In genomic region chr21:39379986-39380891, GRCh38 we compare ENCODE assay signal across 8 cellular contexts. TPM values are rescaled to one million over a fixed set of nuclear protein-coding genes. Genes with fewer than 3 reads are reported as not detected.
A peak's percentile ranks its signal among the peaks of the same experiment; 100 is the strongest.
DNase-seq lines count a peak whose midpoint lies in the region; ATAC-seq and TF ChIP-seq lines count a peak whose summit lies in the region.

No MANE protein-coding gene starts in this region.

- intact Hi-C loops in CD4-positive, alpha-beta T cell (cut with DNase I, micrococcal nuclease) = loop anchor here (2.0 to 10.0 kb wide), 4 partner anchors 29 to 645 kb away; partner anchors contain the start of genes ETS2 (in 1 of the 2) and HMGN1 (in 1 of the 2)
- intact Hi-C loops in activated CD8-positive, alpha-beta T cell treated with anti-CD3 and anti-CD28 coated beads for 36 hours (cut with micrococcal nuclease) = loop anchor here (10.0 kb wide), 1 partner anchor 195 kb away; the partner anchor contains the start of gene PSMG1
- intact Hi-C loops in lower lobe of right lung (cut with DNase I) = no loop called here

- peak overlapping the region; percentile 79 for H3K4me3 ChIP-seq in lower lobe of right lung

- H3K4me1 ChIP-seq in lower lobe of right lung = peaks cover 14% of the 10 kb centered on the region

- TF ChIP-seq CTCF in CD4-positive, alpha-beta T cell (IDR thresholded peaks at IDR 0.05) = no peak
- no peak for TF ChIP-seq CTCF in activated CD8-positive, alpha-beta T cell treated with anti-CD3 and anti-CD28 coated beads for 36 hours (IDR thresholded peaks at IDR 0.05)
- TF ChIP-seq CTCF in lower lobe of right lung (IDR thresholded peaks at IDR 0.05) = no peak

- no peaks in the 10 kb centered on the region for H3K27me3 ChIP-seq in CD4-positive, alpha-beta T cell (ENCODE audit: control insufficient read depth, insufficient read depth, low read length)
- no peaks in the 10 kb centered on the region for H3K27me3 ChIP-seq in lower lobe of right lung (ENCODE audit: low read depth)

- no peaks in the 10 kb centered on the region for H3K9me3 Mint-ChIP-seq in CD4-positive, alpha-beta T cell
- H3K9me3 Mint-ChIP-seq in activated CD8-positive, alpha-beta T cell treated with anti-CD3 and anti-CD28 coated beads for 36 hours = no peaks in the 10 kb centered on the region

- CTCF ChIA-PET in CD4-positive, alpha-beta T cell (lab: Charles Lee) = interaction anchor here (1.0 to 1.5 kb wide), 3 partner anchors 31 to 66 kb away, joined by 3 to 4 read pairs (median 3); partner anchors contain the start of gene HMGN1
- CTCF ChIA-PET in activated CD8-positive, alpha-beta T cell treated with anti-CD3 and anti-CD28 coated beads for 36 hours (lab: Charles Lee) = interaction anchor here (0.7 to 0.9 kb wide), 2 partner anchors 31 to 65 kb away, joined by 3 to 4 read pairs; partner anchors contain the start of gene LCA5L

- peak overlapping the region; percentile 88 for H3K27ac Mint-ChIP-seq in CD4-positive, alpha-beta T cell
- H3K27ac Mint-ChIP-seq in activated CD8-positive, alpha-beta T cell treated with anti-CD3 and anti-CD28 coated beads for 36 hours = peak overlapping the region; percentile 85

- H3K4me1 Mint-ChIP-seq in CD4-positive, alpha-beta T cell (ENCODE audit: low read depth) = peaks cover 33% of the 10 kb centered on the region
- peaks cover 19% of the 10 kb centered on the region for H3K4me1 Mint-ChIP-seq in activated CD8-positive, alpha-beta T cell treated with anti-CD3 and anti-CD28 coated beads for 36 hours (ENCODE audit: low read depth)

- no peaks in the 10 kb centered on the region for H3K9me3 ChIP-seq in CD4-positive, alpha-beta T cell (ENCODE audit: control insufficient read depth, low read length)
- no peaks in the 10 kb centered on the region for H3K9me3 ChIP-seq in lower lobe of right lung

- ATAC-seq in CD4-positive, alpha-beta T cell (ENCODE audit: poor library complexity) = peak; percentile 97
- peak; percentile 92 for ATAC-seq in GM19455 (IDR thresholded peaks at IDR 0.05; ENCODE audit: unreplicated experiment)
- ATAC-seq in activated CD8-positive, alpha-beta T cell treated with anti-CD3 and anti-CD28 coated beads for 36 hours = peak; percentile 98
- ATAC-seq in lower lobe of right lung = peak; percentile 100

- H3K36me3 Mint-ChIP-seq in CD4-positive, alpha-beta T cell (ENCODE audit: low read depth) = peaks cover 7% of the 10 kb centered on the region
- no peaks in the 10 kb centered on the region for H3K36me3 Mint-ChIP-seq in activated CD8-positive, alpha-beta T cell treated with anti-CD3 and anti-CD28 coated beads for 36 hours (ENCODE audit: low read depth)

- POLR2A ChIA-PET in CD4-positive, alpha-beta T cell (lab: Charles Lee) = interaction anchor here (0.5 to 2.0 kb wide), 6 partner anchors 31 to 613 kb away, joined by 3 to 23 read pairs (median 6); partner anchors contain the start of genes BRWD1, HMGN1 and PSMG1
- POLR2A ChIA-PET in activated CD8-positive, alpha-beta T cell treated with anti-CD3 and anti-CD28 coated beads for 36 hours (lab: Charles Lee) = interaction anchor here (0.8 to 4.0 kb wide), 7 partner anchors 10 to 197 kb away, joined by 3 to 21 read pairs (median 3); partner anchors contain the start of genes BRWD1, HMGN1 and PSMG1

- peak overlapping the region; percentile 75 for H3K27ac ChIP-seq in CD4-positive, alpha-beta T cell (ENCODE audit: low read depth, low read length)
- peak overlapping the region; percentile 93 for H3K27ac ChIP-seq in lower lobe of right lung

- peak; percentile 75 to 89 (median 84) for DNase-seq in CD4-positive, alpha-beta T cell
- DNase-seq in HK-2 (ENCODE audit: unreplicated experiment) (peak; percentile 91), NCI-H82 treated with DMSO at 0.1 percent for 48 hours (lab: John Stamatoyannopoulos, UW; ENCODE audit: unreplicated experiment) (peak; percentile 66), ecto neural progenitor cell (ENCODE audit: low spot score) (peak; percentile 96), lower lobe of right lung (peak; percentile 98)
- DNase-seq in activated CD8-positive, alpha-beta T cell treated with anti-CD3 and anti-CD28 coated beads for 36 hours = peak; percentile 95
- peak; percentile 72 to 80 (median 73) for DNase-seq in stimulated activated CD4-positive, alpha-beta T cell treated with anti-CD3 and anti-CD28 coated beads, TNF-alpha, amount 100 ng/mL, for 1 hour (ENCODE audit: low read depth in 3 of 3, low spot score in 1 of 3)

- H3K27me3 Mint-ChIP-seq in CD4-positive, alpha-beta T cell = no peaks in the 10 kb centered on the region
- peaks cover 1% of the 10 kb centered on the region for H3K27me3 Mint-ChIP-seq in activated CD8-positive, alpha-beta T cell treated with anti-CD3 and anti-CD28 coated beads for 36 hours

- no peaks in the 10 kb centered on the region for H3K36me3 ChIP-seq in lower lobe of right lung

- peak overlapping the region; percentile 93 for H3K4me3 Mint-ChIP-seq in CD4-positive, alpha-beta T cell
- H3K4me3 Mint-ChIP-seq in activated CD8-positive, alpha-beta T cell treated with anti-CD3 and anti-CD28 coated beads for 36 hours = peak overlapping the region; percentile 92

RNA-seq across cellular contexts. Expression of gene HMGN1, which starts 31.4 kb away (rescaled TPM):
- 100 to 1,000 TPM; 256 to 262 TPM for total RNA-seq in CD4-positive, alpha-beta T cell
- total RNA-seq in activated CD8-positive, alpha-beta T cell treated with anti-CD3 and anti-CD28 coated beads for 36 hours = 100 to 1,000 TPM; 415 to 416 TPM
- 139 TPM for total RNA-seq in lower lobe of right lung

Comparison
In these comparisons a context has a peak if more than half of its experiments do, and no peak if none do; other contexts are left out.
1. Peak in every context shown above with its lines: DNase-seq, ATAC-seq, H3K4me3 ChIP-seq and H3K27ac ChIP-seq.